ENCODE assay signal across 8 cellular contexts in the genomic region with DNA sequence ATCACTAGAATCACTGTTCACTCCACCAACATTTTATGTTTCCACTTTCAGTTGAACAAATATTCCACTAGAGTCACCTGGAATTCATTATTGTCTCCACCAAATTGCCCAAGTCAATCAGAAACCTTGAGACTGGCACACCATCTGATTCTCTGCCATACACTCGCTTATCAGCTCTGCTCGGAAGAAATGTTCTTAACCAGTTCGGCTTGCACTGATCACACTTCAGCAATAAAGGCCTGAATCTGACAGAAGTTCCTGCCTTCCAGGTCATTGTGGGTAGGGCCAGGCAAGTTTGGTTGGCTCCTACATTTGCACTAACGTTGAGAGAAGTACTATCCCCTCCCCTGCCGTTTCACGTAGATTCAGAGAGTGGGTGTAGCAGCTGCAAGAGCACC. TPM values are rescaled to one million over a fixed set of nuclear protein-coding genes. Genes with fewer than 3 reads are reported as not detected.
A peak's percentile ranks its signal among the peaks of the same experiment; 100 is the strongest.
DNase-seq lines count a peak whose midpoint lies in the region; ATAC-seq and TF ChIP-seq lines count a peak whose summit lies in the region.

No MANE protein-coding gene starts in this region.

- H3K27me3 Mint-ChIP-seq in CD4-positive, CD25-positive, alpha-beta regulatory T cell = no peaks in the 10 kb centered on the region
- no peaks in the 10 kb centered on the region for H3K27me3 Mint-ChIP-seq in effector memory CD8-positive, alpha-beta T cell
- H3K27me3 Mint-ChIP-seq in neural progenitor cell (ENCODE audit: insufficient read depth, low read depth) = peaks cover 3% of the 10 kb centered on the region

- H2AFZ ChIP-seq in MM.1S (ENCODE audit: low read length) = no peak overlapping the region
- no peak overlapping the region for H2AFZ ChIP-seq in neural progenitor cell (replicated peaks)

- H3K4me3 ChIP-seq in CD4-positive, CD25-positive, alpha-beta regulatory T cell (ENCODE audit: low read depth, low read length) = peak overlapping the region; percentile 87
- H3K4me3 ChIP-seq in MM.1S (ENCODE audit: low read length) (peak overlapping the region; percentile 89), neural progenitor cell (peak overlapping the region; percentile 84)

- no peaks in the 10 kb centered on the region for H3K9me3 ChIP-seq in CD4-positive, CD25-positive, alpha-beta regulatory T cell (ENCODE audit: control insufficient read depth in 2 of 2, low read length in 2 of 2)
- no peaks in the 10 kb centered on the region for H3K9me3 ChIP-seq in MM.1S (replicated peaks; ENCODE audit: insufficient read depth, low read length)
- H3K9me3 ChIP-seq in neural progenitor cell (ENCODE audit: low read depth) = no peaks in the 10 kb centered on the region

- no peak for ATAC-seq in CD4-positive, CD25-positive, alpha-beta regulatory T cell (ENCODE audit: low read depth in 2 of 2)
- no peak for ATAC-seq in effector memory CD8-positive, alpha-beta T cell (replicated peaks)
- no peak for ATAC-seq in HG03097 (IDR thresholded peaks at IDR 0.05; ENCODE audit: low FRiP score, unreplicated experiment)
- ATAC-seq in GM19452 (IDR thresholded peaks at IDR 0.05; ENCODE audit: unreplicated experiment) = no peak

- H3K4me3 Mint-ChIP-seq in CD4-positive, CD25-positive, alpha-beta regulatory T cell = peak overlapping the region; percentile 92 to 100 (median 98)
- peak overlapping the region; percentile 96 to 100 for H3K4me3 Mint-ChIP-seq in effector memory CD8-positive, alpha-beta T cell
- peak overlapping the region; percentile 100 for H3K4me3 Mint-ChIP-seq in neural progenitor cell

- peaks cover 61% of the 10 kb centered on the region for H3K79me2 ChIP-seq in MM.1S (ENCODE audit: low read length)
- H3K79me2 ChIP-seq in neural progenitor cell (ENCODE audit: low read depth) = peaks cover 59% of the 10 kb centered on the region

- H3K4me1 Mint-ChIP-seq in CD4-positive, CD25-positive, alpha-beta regulatory T cell = peaks cover 36 to 61% (median 49%) of the 10 kb centered on the region in 4 donors
- peaks cover 53 to 61% of the 10 kb centered on the region in 2 donors for H3K4me1 Mint-ChIP-seq in effector memory CD8-positive, alpha-beta T cell (ENCODE audit: low read depth in 2 of 2)
- peaks cover 71% of the 10 kb centered on the region for H3K4me1 Mint-ChIP-seq in neural progenitor cell

- peaks cover 16% of the 10 kb centered on the region for H3K36me3 ChIP-seq in CD4-positive, CD25-positive, alpha-beta regulatory T cell (ENCODE audit: control insufficient read depth, insufficient read depth, low read length)
- H3K36me3 ChIP-seq in MM.1S (replicated peaks; ENCODE audit: insufficient read depth, low read length) = 0 out of 2 replicates have a peak, but pooled peaks cover 4% of the 10 kb centered on the region
- H3K36me3 ChIP-seq in neural progenitor cell = no peaks in the 10 kb centered on the region

- H3K27ac Mint-ChIP-seq in CD4-positive, CD25-positive, alpha-beta regulatory T cell = peak overlapping the region; percentile 98 to 100 (median 99)
- peak overlapping the region; percentile 85 to 96 for H3K27ac Mint-ChIP-seq in effector memory CD8-positive, alpha-beta T cell
- H3K27ac Mint-ChIP-seq in neural progenitor cell = peak overlapping the region; percentile 92

- DNase-seq in CD4-positive, CD25-positive, alpha-beta regulatory T cell = no peak
- DNase-seq in MM.1S (no peak), neural progenitor cell (ENCODE audit: low spot score) (no peak), DMS153 (lab: John Stamatoyannopoulos, UW) (no peak)
- peak in 1 of 3 experiments; percentile 42 for DNase-seq in effector memory CD8-positive, alpha-beta T cell
- DNase-seq in effector CD4-positive, alpha-beta T cell = no peak

- H3F3A ChIP-seq in MM.1S (ENCODE audit: insufficient read depth, low read length) (peaks cover 47% of the 10 kb centered on the region), neural progenitor cell (ENCODE audit: low read depth) (peaks cover 60% of the 10 kb centered on the region)

- peak overlapping the region; percentile 71 for H3K4me2 ChIP-seq in MM.1S (ENCODE audit: low read depth, low read length)
- H3K4me2 ChIP-seq in neural progenitor cell = peak overlapping the region; percentile 95

- peaks cover 63% of the 10 kb centered on the region for H3K4me1 ChIP-seq in CD4-positive, CD25-positive, alpha-beta regulatory T cell (ENCODE audit: control insufficient read depth, insufficient read depth, low read length, poor library complexity, severe bottlenecking)
- H3K4me1 ChIP-seq in MM.1S (ENCODE audit: low read length) (peaks cover 53% of the 10 kb centered on the region), neural progenitor cell (peaks cover 58% of the 10 kb centered on the region)

- H3K36me3 Mint-ChIP-seq in CD4-positive, CD25-positive, alpha-beta regulatory T cell = peaks cover 14% of the 10 kb centered on the region
- peaks cover 37% of the 10 kb centered on the region for H3K36me3 Mint-ChIP-seq in effector memory CD8-positive, alpha-beta T cell (ENCODE audit: insufficient read depth)
- H3K36me3 Mint-ChIP-seq in neural progenitor cell = peaks cover 10% of the 10 kb centered on the region

- no peaks in the 10 kb centered on the region for H3K9me2 ChIP-seq in MM.1S (replicated peaks; ENCODE audit: insufficient read depth, low read length)

- peak overlapping the region; percentile 93 for H3K27ac ChIP-seq in CD4-positive, CD25-positive, alpha-beta regulatory T cell (ENCODE audit: insufficient read depth, low read length, poor library complexity, severe bottlenecking)
- peak overlapping the region; percentile 69; the same call in 1 of the 2 replicates for H3K27ac ChIP-seq in MM.1S (ENCODE audit: low read length)
- peak overlapping the region; percentile 79 for H3K27ac ChIP-seq in neural progenitor cell

- H3K9me3 Mint-ChIP-seq in CD4-positive, CD25-positive, alpha-beta regulatory T cell = peaks cover 0 to 2% (median 0%) of the 10 kb centered on the region in 7 donors
- no peaks in the 10 kb centered on the region for H3K9me3 Mint-ChIP-seq in effector memory CD8-positive, alpha-beta T cell
- H3K9me3 Mint-ChIP-seq in neural progenitor cell = no peaks in the 10 kb centered on the region

- H4K20me1 ChIP-seq in MM.1S (ENCODE audit: insufficient read depth, low read length) (peaks cover 50% of the 10 kb centered on the region), neural progenitor cell (ENCODE audit: low read depth) (peaks cover 59% of the 10 kb centered on the region)

- H3K9ac ChIP-seq in MM.1S (ENCODE audit: low read length) (peak overlapping the region; percentile 76), neural progenitor cell (peak overlapping the region; percentile 76)

- no peaks in the 10 kb centered on the region for H3K27me3 ChIP-seq in CD4-positive, CD25-positive, alpha-beta regulatory T cell (ENCODE audit: control insufficient read depth, insufficient read depth, low read length)
- H3K27me3 ChIP-seq in MM.1S (replicated peaks; ENCODE audit: insufficient read depth, low read length) = no peaks in the 10 kb centered on the region
- no peaks in the 10 kb centered on the region for H3K27me3 ChIP-seq in neural progenitor cell

- TF ChIP-seq CTCF in MM.1S (IDR thresholded peaks at IDR 0.05; ENCODE audit: low read length) (no peak), neural progenitor cell (IDR thresholded peaks at IDR 0.05) (no peak)

RNA-seq across cellular contexts. Expression of gene TPM3, which starts 10.0 kb away (rescaled TPM):
- 412 TPM for total RNA-seq in CD4-positive, CD25-positive, alpha-beta regulatory T cell
- polyA plus RNA-seq in CD4-positive, CD25-positive, alpha-beta regulatory T cell = 1,000 to 10,000 TPM in 1 of 4 donors, 100 to 1,000 TPM in 3; 780 to 1,027 (median 844) TPM
- 408 and 596 TPM in 2 replicates for total RNA-seq in neural progenitor cell (ENCODE audit: low replicate concordance)

RNA-seq across cellular contexts. Expression of gene CFAP141, which starts 24.2 kb away (rescaled TPM):
- total RNA-seq in CD4-positive, CD25-positive, alpha-beta regulatory T cell = not detected
- polyA plus RNA-seq in CD4-positive, CD25-positive, alpha-beta regulatory T cell = not detected
- total RNA-seq in neural progenitor cell (ENCODE audit: low replicate concordance) = not detected in 2 replicates

RNA-seq across cellular contexts. Expression of gene NUP210L, which starts 27.1 kb away (rescaled TPM):
- 0.10 TPM for total RNA-seq in CD4-positive, CD25-positive, alpha-beta regulatory T cell
- polyA plus RNA-seq in CD4-positive, CD25-positive, alpha-beta regulatory T cell = under 1 TPM in 2 of 4 donors, not detected in 2; 0.02 to 0.17 TPM
- not detected in 2 replicates for total RNA-seq in neural progenitor cell (ENCODE audit: low replicate concordance)

RNA-seq across cellular contexts. Expression of gene UBAP2L, which starts 38.8 kb away (rescaled TPM):
- 194 TPM for total RNA-seq in CD4-positive, CD25-positive, alpha-beta regulatory T cell
- polyA plus RNA-seq in CD4-positive, CD25-positive, alpha-beta regulatory T cell = 10 to 100 TPM; 40.8 to 53.0 (median 46.0) TPM
- 135 and 148 TPM in 2 replicates for total RNA-seq in neural progenitor cell (ENCODE audit: low replicate concordance)
